8 cellular contexts compared by ENCODE assay signal in the genomic region with DNA sequence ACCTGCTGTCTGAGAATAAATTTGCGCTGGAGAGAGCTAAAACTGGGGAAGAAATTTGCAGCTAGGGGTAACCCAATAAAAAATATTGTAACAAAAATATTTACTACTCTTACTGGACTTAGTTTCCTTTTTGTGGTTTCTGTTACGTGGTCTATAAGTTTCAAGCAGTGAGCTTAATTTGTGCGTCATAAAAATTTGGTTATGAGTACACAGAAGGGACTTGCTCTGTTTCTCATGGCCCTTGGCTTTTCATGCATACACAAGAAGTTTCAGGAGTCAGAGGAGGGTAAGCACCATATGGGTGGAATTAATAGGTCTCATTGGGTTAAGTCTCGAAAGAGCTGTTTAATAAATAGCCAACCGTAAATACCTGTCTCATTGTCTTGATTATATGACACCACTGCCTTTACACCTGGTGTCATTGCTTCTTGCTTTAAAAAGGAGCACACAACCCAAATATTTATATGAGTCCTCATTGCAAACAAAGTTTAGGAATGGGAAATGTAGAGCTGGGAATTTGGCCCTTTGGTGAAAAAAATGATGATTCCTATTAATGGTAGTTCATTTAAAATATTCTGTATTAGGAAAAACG. TPM values are rescaled to one million over a fixed set of nuclear protein-coding genes. Genes with fewer than 3 reads are reported as not detected.
DNase-seq lines count a peak whose midpoint lies in the region; ATAC-seq, FAIRE-seq and TF ChIP-seq lines count a peak whose summit lies in the region.

No MANE protein-coding gene starts in this region.

- intact Hi-C loops in K562 (cut with micrococcal nuclease), result loop anchor here (5.0 to 10.0 kb wide), 3 partner anchors 42 to 354 kb away; a partner anchor contains a TSS

- WGBS in K562 (ENCODE audit: insufficient coverage, low coverage, missing lambda C conversion rate), result 6% methylated on average over 6 of the region's 6 CpGs

- TF ChIP-seq CTCF in GM06990 (IDR thresholded peaks at IDR 0.05; ENCODE audit: insufficient read depth, low read length, poor library complexity, severe bottlenecking) (no peak), K562 (IDR thresholded peaks at IDR 0.05 in 2 of 3, conservative IDR thresholded peaks at IDR 0.05 in 1 of 3; ENCODE audit: insufficient read depth in 2 of 3, low read depth in 1 of 3, low read length in 3 of 3) (no peak)

- H3K4me3 ChIP-seq in GM06990 (replicated peaks; ENCODE audit: low read depth, low read length), result peak overlapping the region; percentile 95
- H3K4me3 ChIP-seq in K562, result peak overlapping the region; percentile 74
- H3K4me3 ChIP-seq in mucosa of stomach (ENCODE audit: low read length), result peak overlapping the region; percentile 71

- no peak for TF ChIP-seq EP300 in K562 (IDR thresholded peaks at IDR 0.05; ENCODE audit: low read length)

- in situ Hi-C loops in K562 (cut with MboI), result no loop called here

- H3K4me1 ChIP-seq in K562 (replicated peaks in 1 of 2; ENCODE audit: control insufficient read depth in 2 of 2, insufficient read depth in 2 of 2, low read length in 2 of 2), result peaks cover 17 to 48% of the 10 kb centered on the region in 2 experiments
- H3K4me1 ChIP-seq in mucosa of stomach (ENCODE audit: control insufficient read depth, insufficient read depth, low read length), result peaks cover 18% of the 10 kb centered on the region

- no peak for TF ChIP-seq RAD21 in K562 (CRISPR knock-in tag; conservative IDR thresholded peaks at IDR 0.05 in 1 of 2, IDR thresholded peaks at IDR 0.05 in 1 of 2)

- H3K79me2 ChIP-seq in K562 (ENCODE audit: control insufficient read depth, insufficient read depth, low read length), result peaks cover 66% of the 10 kb centered on the region

- H3K9ac ChIP-seq in K562 (ENCODE audit: insufficient read depth in 1 of 2, low read depth in 2 of 2, low read length in 2 of 2), result peak overlapping the region in 1 of 2 experiments; percentile 98; a peak in 3 of 4 replicates
- peak overlapping the region; percentile 77 for H3K9ac ChIP-seq in mucosa of stomach (ENCODE audit: low read length)

- ATAC-seq in GM21360 (IDR thresholded peaks at IDR 0.05; ENCODE audit: unreplicated experiment) (peak; percentile 61), HG03558 (IDR thresholded peaks at IDR 0.05; ENCODE audit: extremely low read depth, unreplicated experiment) (peak; percentile 65), K562 (no peak)

- POLR2A ChIA-PET in K562 (lab: Yijun Ruan, JAX), result interaction anchor here (0.7 to 11.8 kb wide), 13 partner anchors 11 to 448 kb away, joined by 3 to 220 read pairs (median 4); a partner anchor contains a TSS

- no peak overlapping the region for H2AFZ ChIP-seq in K562 (ENCODE audit: low read depth, low read length)

- peak overlapping the region; percentile 100 for H3K4me2 ChIP-seq in K562 (ENCODE audit: insufficient read depth, low read length)

- DNase-seq in GM06990 (ENCODE audit: extremely low read depth, insufficient read length) (peak; percentile 87), K562 (ENCODE audit: extremely low read depth in 1 of 4, low spot score in 3 of 4) (no peak), urothelium cell line (ENCODE audit: low spot score) (no peak)
- no peak for DNase-seq in activated CD4-positive, alpha-beta T cell treated with anti-CD3 and anti-CD28 coated beads for 48 hours
- DNase-seq in activated effector memory CD4-positive, alpha-beta T cell treated with Interleukin-2 at 50 U/mL for 16 hours, result no peak

- no peaks in the 10 kb centered on the region for H3K9me1 ChIP-seq in K562 (ENCODE audit: control insufficient read depth, insufficient read depth, low read length)

- H3K36me3 ChIP-seq in GM06990 (ENCODE audit: control insufficient read depth, insufficient read depth, low read length) (no peaks in the 10 kb centered on the region; the same call in 1 of the 2 replicates), K562 (ENCODE audit: control insufficient read depth, insufficient read depth, low read length) (peaks cover 10% of the 10 kb centered on the region; the same call in 2 of the 3 replicates), mucosa of stomach (ENCODE audit: control insufficient read depth, insufficient read depth, low read length) (no peaks in the 10 kb centered on the region)

- H3K27me3 ChIP-seq in GM06990 (replicated peaks; ENCODE audit: control insufficient read depth, insufficient read depth, low read length), result no peaks in the 10 kb centered on the region
- no peaks in the 10 kb centered on the region for H3K27me3 ChIP-seq in K562 (ENCODE audit: control insufficient read depth in 2 of 2, insufficient read depth in 2 of 2, low read length in 2 of 2)
- H3K27me3 ChIP-seq in mucosa of stomach (ENCODE audit: control insufficient read depth, insufficient read depth, low read length), result no peaks in the 10 kb centered on the region

- H4K20me1 ChIP-seq in K562 (replicated peaks; ENCODE audit: control insufficient read depth, insufficient read depth, low read length), result peaks cover 41% of the 10 kb centered on the region

- CTCF ChIA-PET in K562 (lab: Yijun Ruan, JAX; ENCODE audit: low intra/inter-chr PET ratio), result no interaction called here

- no peak for TF ChIP-seq POLR2A in K562 (conservative IDR thresholded peaks at IDR 0.05)

- no peak for FAIRE-seq in K562 (lab: Jason Lieb, UNC)
- FAIRE-seq in urothelium cell line (lab: Jason Lieb, UNC), result no peak

- no TSS peak for BruUV-seq in K562 (replicated peaks; lab: Mats Ljungman, UMichigan)

- peak overlapping the region; percentile 98 for H3K27ac ChIP-seq in K562 (ENCODE audit: extremely low read depth, low read depth, low read length)

- H3K9me3 ChIP-seq in K562 (replicated peaks; ENCODE audit: control insufficient read depth, insufficient read depth, low read depth, low read length) (no peaks in the 10 kb centered on the region), mucosa of stomach (ENCODE audit: control insufficient read depth, low read length) (no peaks in the 10 kb centered on the region)

TF ChIP-seq in K562, 482 proteins besides CTCF, POLR2A, EP300 and RAD21 (continues in another document):
- TF ChIP-seq, protein P1, sequence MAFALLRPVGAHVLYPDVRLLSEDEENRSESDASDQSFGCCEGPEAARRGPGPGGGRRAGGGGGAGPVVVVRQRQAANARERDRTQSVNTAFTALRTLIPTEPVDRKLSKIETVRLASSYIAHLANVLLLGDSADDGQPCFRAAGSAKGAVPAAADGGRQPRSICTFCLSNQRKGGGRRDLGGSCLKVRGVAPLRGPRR (CRISPR knock-in tag; IDR thresholded peaks at IDR 0.05), result no peak
- TF ChIP-seq, protein P2, sequence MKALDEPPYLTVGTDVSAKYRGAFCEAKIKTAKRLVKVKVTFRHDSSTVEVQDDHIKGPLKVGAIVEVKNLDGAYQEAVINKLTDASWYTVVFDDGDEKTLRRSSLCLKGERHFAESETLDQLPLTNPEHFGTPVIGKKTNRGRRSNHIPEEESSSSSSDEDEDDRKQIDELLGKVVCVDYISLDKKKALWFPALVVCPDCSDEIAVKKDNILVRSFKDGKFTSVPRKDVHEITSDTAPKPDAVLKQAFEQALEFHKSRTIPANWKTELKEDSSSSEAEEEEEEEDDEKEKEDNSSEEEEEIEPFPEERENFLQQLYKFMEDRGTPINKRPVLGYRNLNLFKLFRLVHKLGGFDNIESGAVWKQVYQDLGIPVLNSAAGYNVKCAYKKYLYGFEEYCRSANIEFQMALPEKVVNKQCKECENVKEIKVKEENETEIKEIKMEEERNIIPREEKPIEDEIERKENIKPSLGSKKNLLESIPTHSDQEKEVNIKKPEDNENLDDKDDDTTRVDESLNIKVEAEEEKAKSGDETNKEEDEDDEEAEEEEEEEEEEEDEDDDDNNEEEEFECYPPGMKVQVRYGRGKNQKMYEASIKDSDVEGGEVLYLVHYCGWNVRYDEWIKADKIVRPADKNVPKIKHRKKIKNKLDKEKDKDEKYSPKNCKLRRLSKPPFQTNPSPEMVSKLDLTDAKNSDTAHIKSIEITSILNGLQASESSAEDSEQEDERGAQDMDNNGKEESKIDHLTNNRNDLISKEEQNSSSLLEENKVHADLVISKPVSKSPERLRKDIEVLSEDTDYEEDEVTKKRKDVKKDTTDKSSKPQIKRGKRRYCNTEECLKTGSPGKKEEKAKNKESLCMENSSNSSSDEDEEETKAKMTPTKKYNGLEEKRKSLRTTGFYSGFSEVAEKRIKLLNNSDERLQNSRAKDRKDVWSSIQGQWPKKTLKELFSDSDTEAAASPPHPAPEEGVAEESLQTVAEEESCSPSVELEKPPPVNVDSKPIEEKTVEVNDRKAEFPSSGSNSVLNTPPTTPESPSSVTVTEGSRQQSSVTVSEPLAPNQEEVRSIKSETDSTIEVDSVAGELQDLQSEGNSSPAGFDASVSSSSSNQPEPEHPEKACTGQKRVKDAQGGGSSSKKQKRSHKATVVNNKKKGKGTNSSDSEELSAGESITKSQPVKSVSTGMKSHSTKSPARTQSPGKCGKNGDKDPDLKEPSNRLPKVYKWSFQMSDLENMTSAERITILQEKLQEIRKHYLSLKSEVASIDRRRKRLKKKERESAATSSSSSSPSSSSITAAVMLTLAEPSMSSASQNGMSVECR (CRISPR knock-in tag; IDR thresholded peaks at IDR 0.05), result peak; percentile 42; the same call in 1 of the 2 replicates
- no peak for TF ChIP-seq SMAD3 (CRISPR knock-in tag; conservative IDR thresholded peaks at IDR 0.05)
- TF ChIP-seq ZNF717 (CRISPR knock-in tag; IDR thresholded peaks at IDR 0.05), result no peak
- TF ChIP-seq ZNF780A (CRISPR knock-in tag; IDR thresholded peaks at IDR 0.05), result no peak
- TF ChIP-seq ETS2 (tag; IDR thresholded peaks at IDR 0.05; ENCODE audit: borderline replicate concordance, poor library complexity, severe bottlenecking), result no peak
- TF ChIP-seq HDAC3 (IDR thresholded peaks at IDR 0.05; ENCODE audit: borderline replicate concordance, partially characterized antibody), result no peak

RNA-seq across cellular contexts. Expression of a gene that starts 1.9 kb away (rescaled TPM):
- total RNA-seq in K562 (2011; cell fraction: chromatin; rRNA removed; ENCODE audit: low replicate concordance), result 67.5 and 174 TPM in 2 replicates
- 37.7 and 46.3 TPM in 2 replicates for total RNA-seq in K562 (2011; cell fraction: nucleolus; rRNA removed)
- 49.6 and 62.1 TPM in 2 replicates for total RNA-seq in K562 (2011; cell fraction: nucleoplasm; rRNA removed)
- 23.6 and 24.6 TPM in 2 replicates for total RNA-seq in K562 (2014; rRNA removed)
- 51.7 and 57.7 TPM in 2 replicates for total RNA-seq in K562 (2014; rRNA removed; fragmentation: Illumina TruSeq; extraction: Trizol)
- total RNA-seq in K562 (2015; rRNA removed; fragmentation: Illumina TruSeq; extraction: Trizol), result 33.4 and 36.7 TPM in 2 replicates
- total RNA-seq in K562 (2021), result 53.6 and 58.5 TPM in 2 replicates
- polyA plus RNA-seq in K562 (2011; rRNA removed), result 33.3 and 41.2 TPM in 2 replicates
- polyA plus RNA-seq in K562 (2011; cell fraction: cytosol; rRNA removed), result 10.2 and 19.7 TPM in 2 replicates
- 24.4 and 26.5 TPM in 2 replicates for polyA plus RNA-seq in K562 (2011; cell fraction: nucleus; rRNA removed)
- 23.8 and 26.4 TPM in 2 replicates for polyA plus RNA-seq in K562 (2012)
- polyA plus RNA-seq in K562 (2014; fragmentation: Illumina TruSeq; extraction: Trizol), result 23.3 and 28.6 TPM in 2 replicates
- polyA plus RNA-seq in K562 (2014; fragmentation: Nextera tagmentation; extraction: Ambion mirVana), result 10 to 100 TPM; 10.6 to 12.6 TPM
- polyA plus RNA-seq in K562 (2014; rRNA removed), result 14.6 and 15.9 TPM in 2 replicates
- 266 and 267 TPM in 2 replicates for polyA minus RNA-seq in K562 (2011; rRNA and poly(A)+ RNA removed)
- 47.3 and 68.3 TPM in 2 replicates for polyA minus RNA-seq in K562 (2011; cell fraction: cytosol; rRNA and poly(A)+ RNA removed)
- polyA minus RNA-seq in K562 (2011; cell fraction: nucleus; rRNA and poly(A)+ RNA removed), result 42.0 and 79.6 TPM in 2 replicates
